30 cellular contexts compared by ENCODE assay signal in the genomic region with DNA sequence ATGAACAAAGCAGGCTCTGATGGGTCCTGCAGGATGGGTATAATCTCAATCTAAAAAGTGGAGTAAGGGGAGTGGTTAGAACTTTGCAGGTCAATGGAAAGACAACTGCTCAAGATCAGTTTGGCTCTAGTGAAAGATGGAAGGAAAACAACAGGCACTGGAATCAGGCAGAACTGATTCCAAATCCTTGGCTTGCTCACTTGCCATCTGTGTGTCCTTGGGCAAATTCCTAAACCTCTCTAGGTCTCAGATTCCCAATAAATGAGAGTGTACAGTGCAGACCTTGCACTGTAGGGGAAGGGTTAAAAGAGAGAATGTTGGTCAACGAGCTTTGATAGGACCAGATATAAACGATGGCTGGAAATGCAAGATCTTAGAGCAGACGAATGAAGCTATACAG.
"Had no signal": no experiment of that assay in that cellular context is flagged by ENCODE, and none has a peak within 500 bp of the region (broad histone marks: within the 10 kb centered on the region; RNA-seq: fewer than 3 reads in every experiment).

No MANE protein-coding gene starts in this region.

- ATAC-seq: activated CD8-positive, alpha-beta memory T cell treated with anti-CD3 and anti-CD28 coated beads, Interleukin-2, amount 10 ng/mL, durations not matched to agents 7 days and 5 days; activated CD8-positive, alpha-beta T cell treated with anti-CD3 and anti-CD28 coated beads, Interleukin-2, amount 10 ng/mL, durations not matched to agents 7 days and 5 days; activated naive CD8-positive, alpha-beta T cell treated with anti-CD3 and anti-CD28 coated beads, Interleukin-2, amount 50 U/mL, for 24 hours had no signal

- H3K9me3 Mint-ChIP-seq: activated B cell treated with CpG ODN at 0.5 μM for 24 hours; activated CD4-positive, alpha-beta T cell treated with anti-CD3 and anti-CD28 coated beads, Interleukin-2, amount 10 ng/mL, durations not matched to agents 24 days and 14 days; activated naive CD4-positive, alpha-beta T cell treated with anti-CD3 and anti-CD28 coated beads, Interleukin-2, amount 10 ng/mL, durations not matched to agents 7 days and 5 days; activated naive CD4-positive, alpha-beta T cell treated with anti-CD3 and anti-CD28 coated beads, Interleukin-2, amount 50 U/mL, for 24 hours; activated naive CD8-positive, alpha-beta T cell treated with anti-CD3 and anti-CD28 coated beads, Interleukin-2, amount 50 U/mL, for 24 hours; activated T-helper 2 cell treated with anti-CD3 and anti-CD28 coated beads, Interferon-gamma antibody, Interleukin-2, Interleukin-4, amounts not matched to agents 10 μg/mL and 5 μg/mL and 100 μg/mL, durations not matched to agents 14 hours and 24 hours and 36 hours; brain; T-helper 1 cell treated with Interleukin-12 subunit alpha and Interleukin-12 subunit beta and Interleukin-4 antibody, amounts not matched to agents 30 μg/mL and 1 μg/mL, for 36 hours; T-helper 2 cell treated with Interferon-gamma antibody and Interleukin-4, amounts not matched to agents 5 μg/mL and 100 μg/mL, for 36 hours had no signal

- H3K4me3 Mint-ChIP-seq: activated B cell treated with CpG ODN at 0.5 μM for 24 hours; activated CD4-positive, alpha-beta memory T cell treated with anti-CD3 and anti-CD28 coated beads, Interleukin-2, amount 10 ng/mL, durations not matched to agents 7 days and 5 days; activated CD4-positive, alpha-beta T cell treated with anti-CD3 and anti-CD28 coated beads, Interleukin-2, amount 10 ng/mL, durations not matched to agents 24 days and 14 days; activated CD8-positive, alpha-beta memory T cell treated with anti-CD3 and anti-CD28 coated beads, Interleukin-2, amount 10 ng/mL, durations not matched to agents 7 days and 5 days; activated CD8-positive, alpha-beta T cell treated with anti-CD3 and anti-CD28 coated beads, Interleukin-2, amount 10 ng/mL, durations not matched to agents 7 days and 5 days; activated naive CD4-positive, alpha-beta T cell treated with anti-CD3 and anti-CD28 coated beads, Interleukin-2, amount 10 ng/mL, durations not matched to agents 7 days and 5 days; activated naive CD4-positive, alpha-beta T cell treated with anti-CD3 and anti-CD28 coated beads, Interleukin-2, amount 50 U/mL, for 24 hours; activated naive CD8-positive, alpha-beta T cell; activated naive CD8-positive, alpha-beta T cell treated with anti-CD3 and anti-CD28 coated beads, Interleukin-2, amount 10 ng/mL, durations not matched to agents 7 days and 5 days; activated naive CD8-positive, alpha-beta T cell treated with anti-CD3 and anti-CD28 coated beads, Interleukin-2, amount 50 U/mL, for 24 hours; activated T-cell treated with anti-CD3 and anti-CD28 coated beads, Interleukin-2, amount 50 U/mL, for 24 hours; brain; T-helper 1 cell treated with Interleukin-12 subunit alpha and Interleukin-12 subunit beta and Interleukin-4 antibody, amounts not matched to agents 30 μg/mL and 1 μg/mL, for 36 hours; T-helper 2 cell treated with Interferon-gamma antibody and Interleukin-4, amounts not matched to agents 5 μg/mL and 100 μg/mL, for 36 hours had no signal

- H3K36me3 Mint-ChIP-seq: brain had no signal

- DNase-seq: activated B cell treated with CpG ODN at 0.5 μM for 24 hours; activated CD4-positive, alpha-beta memory T cell treated with anti-CD3 and anti-CD28 coated beads, Interleukin-2, amount 10 ng/mL, durations not matched to agents 7 days and 5 days; activated CD4-positive, alpha-beta T cell treated with anti-CD3 and anti-CD28 coated beads for 4 hours; activated CD4-positive, alpha-beta T cell treated with anti-CD3 and anti-CD28 coated beads, Interleukin-2, amount 10 ng/mL, durations not matched to agents 24 days and 14 days; activated CD4-positive, alpha-beta T cell treated with anti-CD3 and anti-CD28 coated beads, Interleukin-2, amount 50 U/mL, for 48 hours; activated CD4-positive, CD25-positive, alpha-beta regulatory T cell treated with anti-CD3 and anti-CD28 coated beads, Interleukin-2, amount 50 U/mL, for 72 hours; activated CD8-positive, alpha-beta memory T cell treated with anti-CD3 and anti-CD28 coated beads for 24 hours; activated CD8-positive, alpha-beta memory T cell treated with anti-CD3 and anti-CD28 coated beads, Interleukin-2, amount 10 ng/mL, durations not matched to agents 7 days and 5 days; activated CD8-positive, alpha-beta memory T cell treated with anti-CD3 and anti-CD28 coated beads, Interleukin-2, amount 50 U/mL, for 48 hours; activated CD8-positive, alpha-beta T cell treated with anti-CD3 and anti-CD28 coated beads, Interleukin-2, amount 10 ng/mL, durations not matched to agents 7 days and 5 days; activated effector memory CD4-positive, alpha-beta T cell treated with Interleukin-2 at 50 U/mL for 16 hours; activated gamma-delta T cell; activated naive CD4-positive, alpha-beta T cell treated with anti-CD3 and anti-CD28 coated beads, Interleukin-2, amount 10 ng/mL, durations not matched to agents 7 days and 5 days; activated naive CD4-positive, alpha-beta T cell treated with Interleukin-2 at 50 U/mL for 16 hours; activated naive CD8-positive, alpha-beta T cell treated with anti-CD3 and anti-CD28 coated beads, Interleukin-2, amount 10 ng/mL, durations not matched to agents 7 days and 5 days; activated naive CD8-positive, alpha-beta T cell treated with anti-CD3 and anti-CD28 coated beads, Interleukin-2, amount 50 U/mL, for 24 hours; activated T-cell treated with anti-CD3 and anti-CD28 coated beads, Interleukin-2, amount 50 U/mL, for 24 hours; activated T-cell treated with anti-CD3 and anti-CD28 coated beads, Interleukin-2, amount 50 U/mL, for 48 hours; amygdala; anterior cingulate cortex; central memory CD4-positive, alpha-beta T cell; T-helper 1 cell; T-helper 2 cell; T-helper 9 cell had no signal

- H3K27ac Mint-ChIP-seq: activated CD4-positive, alpha-beta memory T cell treated with anti-CD3 and anti-CD28 coated beads, Interleukin-2, amount 10 ng/mL, durations not matched to agents 7 days and 5 days; activated CD4-positive, alpha-beta T cell treated with anti-CD3 and anti-CD28 coated beads, Interleukin-2, amount 10 ng/mL, durations not matched to agents 24 days and 14 days; activated CD8-positive, alpha-beta memory T cell treated with anti-CD3 and anti-CD28 coated beads, Interleukin-2, amount 10 ng/mL, durations not matched to agents 7 days and 5 days; activated CD8-positive, alpha-beta T cell treated with anti-CD3 and anti-CD28 coated beads, Interleukin-2, amount 10 ng/mL, durations not matched to agents 7 days and 5 days; activated naive CD4-positive, alpha-beta T cell treated with anti-CD3 and anti-CD28 coated beads, Interleukin-2, amount 10 ng/mL, durations not matched to agents 7 days and 5 days; activated naive CD4-positive, alpha-beta T cell treated with anti-CD3 and anti-CD28 coated beads, Interleukin-2, amount 50 U/mL, for 24 hours; activated naive CD8-positive, alpha-beta T cell; activated naive CD8-positive, alpha-beta T cell treated with anti-CD3 and anti-CD28 coated beads, Interleukin-2, amount 10 ng/mL, durations not matched to agents 7 days and 5 days; activated naive CD8-positive, alpha-beta T cell treated with anti-CD3 and anti-CD28 coated beads, Interleukin-2, amount 50 U/mL, for 24 hours; activated T-cell treated with anti-CD3 and anti-CD28 coated beads, Interleukin-2, amount 50 U/mL, for 24 hours; activated T-helper 2 cell treated with anti-CD3 and anti-CD28 coated beads, Interferon-gamma antibody, Interleukin-2, Interleukin-4, amounts not matched to agents 10 μg/mL and 5 μg/mL and 100 μg/mL, durations not matched to agents 14 hours and 24 hours and 36 hours; brain; T-helper 1 cell treated with Interleukin-12 subunit alpha and Interleukin-12 subunit beta and Interleukin-4 antibody, amounts not matched to agents 30 μg/mL and 1 μg/mL, for 36 hours; T-helper 2 cell treated with Interferon-gamma antibody and Interleukin-4, amounts not matched to agents 5 μg/mL and 100 μg/mL, for 36 hours had no signal

- H3K27me3 Mint-ChIP-seq: activated B cell treated with CpG ODN at 0.5 μM for 24 hours; activated CD4-positive, alpha-beta memory T cell treated with anti-CD3 and anti-CD28 coated beads, Interleukin-2, amount 10 ng/mL, durations not matched to agents 7 days and 5 days; activated CD4-positive, alpha-beta T cell treated with anti-CD3 and anti-CD28 coated beads, Interleukin-2, amount 10 ng/mL, durations not matched to agents 24 days and 14 days; activated CD8-positive, alpha-beta memory T cell treated with anti-CD3 and anti-CD28 coated beads, Interleukin-2, amount 10 ng/mL, durations not matched to agents 7 days and 5 days; activated naive CD4-positive, alpha-beta T cell treated with anti-CD3 and anti-CD28 coated beads, Interleukin-2, amount 10 ng/mL, durations not matched to agents 7 days and 5 days; activated naive CD4-positive, alpha-beta T cell treated with anti-CD3 and anti-CD28 coated beads, Interleukin-2, amount 50 U/mL, for 24 hours; activated naive CD8-positive, alpha-beta T cell; activated naive CD8-positive, alpha-beta T cell treated with anti-CD3 and anti-CD28 coated beads, Interleukin-2, amount 10 ng/mL, durations not matched to agents 7 days and 5 days; activated naive CD8-positive, alpha-beta T cell treated with anti-CD3 and anti-CD28 coated beads, Interleukin-2, amount 50 U/mL, for 24 hours; activated T-cell treated with anti-CD3 and anti-CD28 coated beads, Interleukin-2, amount 50 U/mL, for 24 hours; brain had no signal

- H3K4me1 Mint-ChIP-seq: activated B cell treated with CpG ODN at 0.5 μM for 24 hours; activated CD4-positive, alpha-beta memory T cell treated with anti-CD3 and anti-CD28 coated beads, Interleukin-2, amount 10 ng/mL, durations not matched to agents 7 days and 5 days; activated CD4-positive, alpha-beta T cell treated with anti-CD3 and anti-CD28 coated beads, Interleukin-2, amount 10 ng/mL, durations not matched to agents 24 days and 14 days; activated CD8-positive, alpha-beta memory T cell treated with anti-CD3 and anti-CD28 coated beads, Interleukin-2, amount 10 ng/mL, durations not matched to agents 7 days and 5 days; activated naive CD4-positive, alpha-beta T cell treated with anti-CD3 and anti-CD28 coated beads, Interleukin-2, amount 10 ng/mL, durations not matched to agents 7 days and 5 days; activated naive CD8-positive, alpha-beta T cell treated with anti-CD3 and anti-CD28 coated beads, Interleukin-2, amount 50 U/mL, for 24 hours had no signal
